Comparison of ENCODE assay signal across 32 cellular contexts in the genomic region with DNA sequence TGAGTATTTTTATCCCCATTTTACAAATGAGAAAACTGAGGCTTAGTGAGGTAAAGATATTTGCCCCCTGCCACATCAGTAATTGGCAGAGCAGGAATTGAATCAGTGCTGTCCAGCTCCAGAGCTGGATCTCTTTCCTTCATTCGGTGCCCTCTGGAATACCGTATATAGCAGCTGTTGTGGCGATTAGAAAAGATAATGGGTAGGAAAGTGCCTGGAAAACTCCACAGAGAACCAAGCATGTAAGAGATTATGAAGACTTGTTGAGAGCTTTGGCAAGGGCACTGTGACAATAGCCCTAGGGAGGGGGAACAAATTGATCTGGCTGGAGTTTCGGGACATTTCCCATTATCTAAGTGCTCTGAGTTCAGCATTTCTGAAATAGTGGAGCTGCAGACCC.
"Had no signal": no experiment of that assay in that cellular context is flagged by ENCODE, and none has a peak within 500 bp of the region (broad histone marks: within the 10 kb centered on the region; RNA-seq: fewer than 3 reads in every experiment).

No MANE protein-coding gene starts in this region.

- H3K27ac ChIP-seq: brain microvascular endothelial cell, VCaP had no signal

- H3K27me3 ChIP-seq: brain microvascular endothelial cell had no signal

- ATAC-seq: activated naive CD8-positive, alpha-beta T cell treated with anti-CD3 and anti-CD28 coated beads, Interleukin-2, amount 50 U/mL, for 24 hours; activated T-cell treated with anti-CD3 and anti-CD28 coated beads, Interleukin-2, amount 50 U/mL, for 4 hours; K562; Panc1 had no signal

- DNase-seq: activated B cell treated with CpG ODN at 0.5 μM for 24 hours; activated CD4-positive, alpha-beta memory T cell treated with anti-CD3 and anti-CD28 coated beads for 36 hours; activated CD4-positive, alpha-beta T cell treated with anti-CD3 and anti-CD28 coated beads for 4 hours; activated CD4-positive, alpha-beta T cell treated with anti-CD3 and anti-CD28 coated beads, Interleukin-2, amount 50 U/mL, for 1 hour; activated CD4-positive, CD25-positive, alpha-beta regulatory T cell treated with anti-CD3 and anti-CD28 coated beads, Interleukin-2, amount 50 U/mL, for 72 hours; activated CD8-positive, alpha-beta memory T cell treated with anti-CD3 and anti-CD28 coated beads, Interleukin-2, amount 50 U/mL, for 4 hours; activated gamma-delta T cell treated with Interleukin-2 at 50 U/mL for 16 hours; activated naive CD4-positive, alpha-beta T cell treated with anti-CD3 and anti-CD28 coated beads, Interleukin-2, amount 10 ng/mL, durations not matched to agents 7 days and 5 days; activated naive CD8-positive, alpha-beta T cell treated with anti-CD3 and anti-CD28 coated beads, Interleukin-2, amount 50 U/mL, for 24 hours; activated T-cell treated with anti-CD3 and anti-CD28 coated beads for 4 hours; activated T-cell treated with anti-CD3 and anti-CD28 coated beads, Interleukin-2, amount 50 U/mL, for 4 hours; anterior cingulate cortex; brain microvascular endothelial cell; NCI-H1092 treated with DMSO at 0.1 percent for 48 hours; NCI-H1417; NCI-H146; NCI-H187; NCI-H2029 treated with DMSO at 0.1 percent for 48 hours; NCI-H2171 treated with DMSO at 0.1 percent for 48 hours; NCI-H2227 treated with DMSO at 0.1 percent for 48 hours; NCI-H446; NCI-H510A treated with DMSO at 0.1 percent for 48 hours; NCI-H526 treated with DMSO at 0.1 percent for 48 hours; NCI-H774; SIG-M5; SW 1271; T-helper 1 cell; T-helper 2 cell; T-helper 9 cell had no signal

- H3K4me3 ChIP-seq: K562 had no signal

- H3K36me3 ChIP-seq: brain microvascular endothelial cell had no signal
